Comparison of ENCODE assay signal across 8 cellular contexts in genomic region chr17:35119370-35120185, GRCh38. TPM values are rescaled to one million over a fixed set of nuclear protein-coding genes. Genes with fewer than 3 reads are reported as not detected.
DNase-seq lines count a peak whose midpoint lies in the region; ATAC-seq and TF ChIP-seq lines count a peak whose summit lies in the region.

Gene RAD51D, minus strand, starts transcription at chr17:35119860. Its CDS starts 247 bp downstream, at chr17:35119613.

- peak; percentile 90 for TF ChIP-seq CTCF in GM10248 (IDR thresholded peaks at IDR 0.05; ENCODE audit: control extremely low read depth, extremely low read depth, low read depth, missing control alignments)
- peak; percentile 67 to 98 (median 94) for TF ChIP-seq CTCF in heart left ventricle (IDR thresholded peaks at IDR 0.05)
- peak; percentile 98 for TF ChIP-seq CTCF in type B pancreatic cell (conservative IDR thresholded peaks at IDR 0.05)

- H3K9me3 Mint-ChIP-seq in activated naive CD8-positive, alpha-beta T cell treated with anti-CD3 and anti-CD28 coated beads, Interleukin-2, amount 50 U/mL, for 24 hours, result no peaks in the 10 kb centered on the region
- no peaks in the 10 kb centered on the region for H3K9me3 Mint-ChIP-seq in type B pancreatic cell

- H3K36me3 ChIP-seq in heart left ventricle, result no peaks in the 10 kb centered on the region

- ATAC-seq in HG02610 (IDR thresholded peaks at IDR 0.05; ENCODE audit: unreplicated experiment) (peak; percentile 76), heart left ventricle (peak; percentile 62 to 98 (median 95))
- ATAC-seq in activated naive CD8-positive, alpha-beta T cell treated with anti-CD3 and anti-CD28 coated beads, Interleukin-2, amount 50 U/mL, for 24 hours, result peak; percentile 88

- peak in 1 of 2 donors; percentile 39 for TF ChIP-seq POLR2A in heart left ventricle (IDR thresholded peaks at IDR 0.05)

- H3K27me3 ChIP-seq in heart left ventricle, result no peaks in the 10 kb centered on the region

- DNase-seq in GM10248 (ENCODE audit: extremely low spot score) (peak; percentile 94), NCI-H128 (lab: John Stamatoyannopoulos, UW; ENCODE audit: unreplicated experiment) (peak; percentile 39), T follicular helper cell (ENCODE audit: low read depth) (peak; percentile 64), heart left ventricle (peak; percentile 67 to 88 (median 73)), pons (ENCODE audit: low spot score) (peak; percentile 39), type B pancreatic cell (ENCODE audit: extremely low spot score, unreplicated experiment) (peak; percentile 88)
- peak; percentile 84 for DNase-seq in activated naive CD8-positive, alpha-beta T cell treated with anti-CD3 and anti-CD28 coated beads, Interleukin-2, amount 50 U/mL, for 24 hours

- H3K36me3 Mint-ChIP-seq in activated naive CD8-positive, alpha-beta T cell treated with anti-CD3 and anti-CD28 coated beads, Interleukin-2, amount 50 U/mL, for 24 hours (ENCODE audit: low read depth), result peaks cover 20% of the 10 kb centered on the region
- peaks cover 7% of the 10 kb centered on the region for H3K36me3 Mint-ChIP-seq in type B pancreatic cell

- peak within 1 kb of the TSS in 11 of 12 donors; percentile 8 to 86 (median 75) for H3K27ac ChIP-seq in heart left ventricle

- peak within 1 kb of the TSS; percentile 87 for H3K4me3 Mint-ChIP-seq in activated naive CD8-positive, alpha-beta T cell treated with anti-CD3 and anti-CD28 coated beads, Interleukin-2, amount 50 U/mL, for 24 hours
- H3K4me3 Mint-ChIP-seq in type B pancreatic cell, result peak within 1 kb of the TSS; percentile 96

- CTCF ChIA-PET in GM10248 (lab: Yijun Ruan, JAX), result interaction anchor here (0.6 to 7.2 kb wide), 51 partner anchors 8 to 758 kb away, joined by 3 to 155 read pairs (median 4); partner anchors contain the start of genes NLE1 and RFFL

- H3K4me1 ChIP-seq in heart left ventricle, result peaks cover 0 to 20% (median 10%) of the 10 kb centered on the region in 12 donors

- no peaks in the 10 kb centered on the region for H3K9me3 ChIP-seq in heart left ventricle

- 1 to 2% (median 1%) methylated on average over 47 to 72 of the region's 72 CpGs for WGBS in heart left ventricle, 4 donors

- peak within 1 kb of the TSS; percentile 88 for H3K27ac Mint-ChIP-seq in activated naive CD8-positive, alpha-beta T cell treated with anti-CD3 and anti-CD28 coated beads, Interleukin-2, amount 50 U/mL, for 24 hours
- peak within 1 kb of the TSS; percentile 83 for H3K27ac Mint-ChIP-seq in type B pancreatic cell

- POLR2A ChIA-PET in GM10248 (lab: Yijun Ruan, JAX), result interaction anchor here (0.9 kb wide), 1 partner anchor 30 kb away, joined by 3 read pairs; no protein-coding TSS in a partner anchor

- peak within 1 kb of the TSS; percentile 51 to 99 (median 90) for H3K4me3 ChIP-seq in heart left ventricle

- peaks cover 28% of the 10 kb centered on the region for H3K4me1 Mint-ChIP-seq in activated naive CD8-positive, alpha-beta T cell treated with anti-CD3 and anti-CD28 coated beads, Interleukin-2, amount 50 U/mL, for 24 hours
- peaks cover 21% of the 10 kb centered on the region for H3K4me1 Mint-ChIP-seq in type B pancreatic cell (ENCODE audit: unreplicated experiment)

- no peaks in the 10 kb centered on the region for H3K27me3 Mint-ChIP-seq in activated naive CD8-positive, alpha-beta T cell treated with anti-CD3 and anti-CD28 coated beads, Interleukin-2, amount 50 U/mL, for 24 hours
- peaks cover 16% of the 10 kb centered on the region for H3K27me3 Mint-ChIP-seq in type B pancreatic cell

- intact Hi-C loops in heart left ventricle (cut with DNase I), result loop anchor here (1.0 to 10.0 kb wide), 18 partner anchors 31 to 702 kb away; no protein-coding TSS in a partner anchor

RNA-seq across cellular contexts. Expression of gene RAD51D, which starts in this region (rescaled TPM):
- total RNA-seq in heart left ventricle (1 to 10 TPM; 2.7 to 9.2 (median 5.0) TPM), type B pancreatic cell (ENCODE audit: low replicate concordance) (8.3 and 12.4 TPM in 2 replicates)
- 1 to 10 TPM; 2.1 to 6.7 TPM for polyA plus RNA-seq in heart left ventricle

Comparison
In these comparisons a context has a peak if more than half of its experiments do, and no peak if none do; other contexts are left out.
1. Peak in every context shown above with its lines: DNase-seq, ATAC-seq, H3K4me3 ChIP-seq and H3K27ac ChIP-seq.
2. DNase-seq: peak in every context shown above with its lines; median percentile 94 in GM10248; 88 in type B pancreatic cell; 84 in activated naive CD8-positive, alpha-beta T cell treated with anti-CD3 and anti-CD28 coated beads, Interleukin-2, amount 50 U/mL, for 24 hours; 73 in heart left ventricle; 64 in T follicular helper cell; 39 in NCI-H128; 39 in pons.